Comparison of ENCODE assay signal across 1 cellular context in the genomic region with DNA sequence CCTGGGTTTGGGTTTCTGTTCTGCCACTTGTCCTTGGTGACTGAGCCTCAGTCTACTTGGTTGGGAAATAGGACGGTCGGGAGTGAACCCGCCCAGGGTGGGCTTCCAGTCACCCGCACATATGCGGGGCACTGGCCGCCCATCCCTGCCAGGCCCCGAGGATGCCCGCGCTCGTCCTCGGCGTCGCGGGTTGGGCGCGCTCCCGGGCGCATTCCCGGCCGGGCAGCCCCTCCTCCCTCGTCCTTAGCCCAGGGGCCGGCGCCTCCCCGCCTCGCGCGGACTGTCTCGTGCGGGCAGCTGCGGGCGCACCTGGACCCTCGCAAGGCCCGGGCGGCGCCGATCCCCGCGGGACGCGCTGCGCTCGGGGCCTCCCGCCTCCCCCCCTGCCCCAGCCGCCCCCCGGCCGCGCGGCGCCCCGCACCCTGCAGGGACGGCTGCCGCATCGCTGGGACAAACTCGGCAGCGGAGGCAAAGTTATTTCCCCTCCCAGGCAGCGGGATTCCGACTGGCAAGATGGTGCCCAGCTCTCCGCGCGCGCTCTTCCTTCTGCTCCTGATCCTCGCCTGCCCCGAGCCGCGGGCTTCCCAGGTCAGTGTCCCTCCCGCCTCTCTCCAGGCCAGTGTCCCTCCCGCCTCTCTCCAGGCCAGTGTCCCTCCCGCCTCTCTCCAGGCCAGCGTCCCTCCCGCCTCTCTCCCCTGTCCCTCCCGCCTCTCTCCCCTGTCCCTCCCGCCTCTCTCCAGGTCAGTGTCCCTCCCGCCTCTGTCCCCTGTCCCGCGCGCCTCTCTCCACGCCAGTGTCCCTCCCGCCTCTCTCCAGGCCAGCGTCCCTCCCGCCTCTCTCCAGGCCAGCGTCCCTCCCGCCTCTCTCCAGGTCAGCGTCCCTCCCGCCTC.
TF ChIP-seq lines count a peak whose summit lies in the region.

Gene FBLN7 (plus strand): TSS at position 243 of the 890 bp plus-strand sequence. CDS start 271 bp downstream, at position 514.

TF ChIP-seq in GM12878, 131 proteins besides CTCF, POLR2A, EP300 and RAD21:
- TF ChIP-seq ZNF687 (IDR thresholded peaks at IDR 0.05) (no peak), PAX5 (IDR thresholded peaks at IDR 0.05; ENCODE audit: borderline replicate concordance, low read depth, low read length) (no peak), CHD1 (IDR thresholded peaks at IDR 0.05; ENCODE audit: low read depth, low read length) (no peak), HSF1 (IDR thresholded peaks at IDR 0.05; ENCODE audit: low read depth, low read length) (no peak), CREM (IDR thresholded peaks at IDR 0.05; ENCODE audit: low read depth) (no peak), NFYA (IDR thresholded peaks at IDR 0.05; ENCODE audit: borderline replicate concordance, low read depth, low read length) (no peak), MYC (IDR thresholded peaks at IDR 0.05; ENCODE audit: insufficient read depth, insufficient read length, insufficient replicate concordance, low read length, severe bottlenecking) (no peak), CHD2 (IDR thresholded peaks at IDR 0.05; ENCODE audit: borderline replicate concordance, low read depth, low read length) (no peak), ZNF24 (IDR thresholded peaks at IDR 0.05) (no peak), STAT1 (conservative IDR thresholded peaks at IDR 0.05) (no peak), RCOR1 (conservative IDR thresholded peaks at IDR 0.05; ENCODE audit: low read depth, low read length) (no peak), SREBF1 (IDR thresholded peaks at IDR 0.05; ENCODE audit: low read length) (no peak), CBX3 (IDR thresholded peaks at IDR 0.05; ENCODE audit: borderline replicate concordance, low read depth) (no peak), BACH1 (IDR thresholded peaks at IDR 0.05; ENCODE audit: borderline replicate concordance) (no peak)
